Comparison of ENCODE assay signal across 1 cellular context in genomic region chr19:44925114-44925891, GRCh38.
TF ChIP-seq lines count a peak whose summit lies in the region.

No MANE protein-coding gene starts in this region.

TF ChIP-seq in HepG2, 621 proteins besides CTCF, POLR2A, EP300 and RAD21 (continued from another document and continues in another):
- peak; percentile 97; the same call in 1 of the 2 replicates for TF ChIP-seq ZBTB4 (CRISPR knock-in tag; IDR thresholded peaks at IDR 0.05; ENCODE audit: borderline replicate concordance)
- peak; percentile 100 for TF ChIP-seq RXRB (CRISPR knock-in tag; IDR thresholded peaks at IDR 0.05; ENCODE audit: borderline replicate concordance)
- peak; percentile 98 for TF ChIP-seq ZBTB34 (CRISPR knock-in tag; IDR thresholded peaks at IDR 0.05)
- TF ChIP-seq PCBP2 (optimal IDR thresholded peaks at IDR 0.05; ENCODE audit: low read depth, low read length, poor library complexity, severe bottlenecking) = no peak
- 0 out of 2 replicates have a peak, but pooled peaks have one; percentile 25 for TF ChIP-seq ZNF879 (CRISPR knock-in tag; IDR thresholded peaks at IDR 0.05)
- TF ChIP-seq ELF3 (CRISPR knock-in tag; IDR thresholded peaks at IDR 0.05) = peak; percentile 95
- peak; percentile 96 for TF ChIP-seq ZBTB25 (CRISPR knock-in tag; IDR thresholded peaks at IDR 0.05)
- TF ChIP-seq ZNF136 (CRISPR knock-in tag; IDR thresholded peaks at IDR 0.05; ENCODE audit: low read depth) = peak; percentile 82; the same call in 1 of the 2 replicates
- TF ChIP-seq JUND (CRISPR knock-in tag; IDR thresholded peaks at IDR 0.05) = peak; percentile 85
- TF ChIP-seq ZNF20 (CRISPR knock-in tag; IDR thresholded peaks at IDR 0.05) = no peak
- TF ChIP-seq NCOA1 (CRISPR knock-in tag; IDR thresholded peaks at IDR 0.05) = peak; percentile 94; the same call in 1 of the 2 replicates
- peak; percentile 86; the same call in 1 of the 2 replicates for TF ChIP-seq KDM5B (CRISPR knock-in tag; IDR thresholded peaks at IDR 0.05; ENCODE audit: borderline replicate concordance)
- TF ChIP-seq ZFP41 (CRISPR knock-in tag; IDR thresholded peaks at IDR 0.05; ENCODE audit: borderline replicate concordance) = no peak; the same call in 1 of the 2 replicates
- TF ChIP-seq ZKSCAN1 (IDR thresholded peaks at IDR 0.05; ENCODE audit: low read length) = no peak
- peak; percentile 97 for TF ChIP-seq ZNF580 (CRISPR knock-in tag; IDR thresholded peaks at IDR 0.05; ENCODE audit: borderline replicate concordance, low read depth)
- TF ChIP-seq NR1H2 (CRISPR knock-in tag; IDR thresholded peaks at IDR 0.05; ENCODE audit: borderline replicate concordance, low read depth) = peak; percentile 100
- TF ChIP-seq DNMT3B (CRISPR knock-in tag; conservative IDR thresholded peaks at IDR 0.05) = peak; percentile 65; the same call in 1 of the 2 replicates
- no peak for TF ChIP-seq ZNF816 (CRISPR knock-in tag; IDR thresholded peaks at IDR 0.05; ENCODE audit: borderline replicate concordance)
- TF ChIP-seq PBX2 (CRISPR knock-in tag; IDR thresholded peaks at IDR 0.05) = peak; percentile 57; the same call in 1 of the 2 replicates
- TF ChIP-seq BRCA1 (CRISPR knock-in tag; IDR thresholded peaks at IDR 0.05) = peak; percentile 62; the same call in 1 of the 2 replicates
- TF ChIP-seq TCF7L2 (IDR thresholded peaks at IDR 0.05; ENCODE audit: low read depth, low read length) = no peak
- TF ChIP-seq PHF5A (CRISPR knock-in tag; IDR thresholded peaks at IDR 0.05; ENCODE audit: low read depth, unreplicated experiment) = peak; percentile 77
- peak; percentile 61; the same call in 1 of the 2 replicates for TF ChIP-seq MAZ (IDR thresholded peaks at IDR 0.05; ENCODE audit: borderline replicate concordance, low read depth, low read length)
- peak; percentile 99 for TF ChIP-seq MAZ (CRISPR knock-in tag; IDR thresholded peaks at IDR 0.05; ENCODE audit: low read depth)
- no peak for TF ChIP-seq ZBTB40 (IDR thresholded peaks at IDR 0.05)
- peak; percentile 94 for TF ChIP-seq ZBTB40 (CRISPR knock-in tag; IDR thresholded peaks at IDR 0.05)
- no peak for TF ChIP-seq MAFF (IDR thresholded peaks at IDR 0.05; ENCODE audit: low read depth, low read length)
- TF ChIP-seq ZNF747 (CRISPR knock-in tag; IDR thresholded peaks at IDR 0.05; ENCODE audit: borderline replicate concordance) = peak; percentile 98
- TF ChIP-seq ZNF710 (CRISPR knock-in tag; IDR thresholded peaks at IDR 0.05; ENCODE audit: borderline replicate concordance) = peak; percentile 96
- TF ChIP-seq FOXP1 (IDR thresholded peaks at IDR 0.05) = no peak
- peak; percentile 94 for TF ChIP-seq FOXP1 (CRISPR knock-in tag; IDR thresholded peaks at IDR 0.05)
- TF ChIP-seq GRHL1 (CRISPR knock-in tag; conservative IDR thresholded peaks at IDR 0.05) = no peak
- no peak for TF ChIP-seq HHEX (CRISPR knock-in tag; IDR thresholded peaks at IDR 0.05)
